In genomic region chr1:64006276-64007051, GRCh38 we compare ENCODE assay signal across 7 cellular contexts.
DNase-seq lines count a peak whose midpoint lies in the region; ATAC-seq and TF ChIP-seq lines count a peak whose summit lies in the region.

No MANE protein-coding gene starts in this region.

- ATAC-seq in esophagus mucosa (peak; percentile 81), psoas muscle (peak; percentile 75 to 84 (median 81))

- H3K9me3 ChIP-seq in psoas muscle, result no peaks in the 10 kb centered on the region

- no peak overlapping the region for H3K4me3 ChIP-seq in psoas muscle

- no peaks in the 10 kb centered on the region for H3K36me3 ChIP-seq in psoas muscle (ENCODE audit: insufficient read depth in 1 of 2, low read depth in 1 of 2)

- H3K4me1 ChIP-seq in psoas muscle, result no peaks in the 10 kb centered on the region

- no peaks in the 10 kb centered on the region for H3K27me3 ChIP-seq in psoas muscle (ENCODE audit: insufficient read depth in 3 of 3, low read length in 2 of 3)

- intact Hi-C loops in psoas muscle (cut with DNase I), result no loop called here

- in situ Hi-C loops in GM13976 (cut with MboI; ENCODE audit: low sequenced_read_pairs, unreplicated experiment), result no loop called here

- TF ChIP-seq CTCF in psoas muscle (IDR thresholded peaks at IDR 0.05), result no peak
- no peak for TF ChIP-seq CTCF in GM13976 (IDR thresholded peaks at IDR 0.05; ENCODE audit: borderline replicate concordance, control extremely low read depth, extremely low read depth, insufficient read depth, missing control alignments)

- DNase-seq in HCEC 1CT (peak; percentile 79), NCI-H510A treated with DMSO at 0.1 percent for 48 hours (lab: John Stamatoyannopoulos, UW) (peak; percentile 59), psoas muscle (no peak), GM13976 (ENCODE audit: low spot score) (no peak), dedifferentiated amniotic fluid mesenchymal stem cell (ENCODE audit: extremely low spot score) (no peak)
- no peak for DNase-seq in stimulated activated CD4-positive, alpha-beta T cell treated with anti-CD3 and anti-CD28 coated beads, Interleukin-4, amount 100 ng/mL, for 1 hour

- WGBS in psoas muscle, 3 donors, result 60 to 61% (median 61%) methylated on average over 8 of the region's 8 CpGs

- H3K27ac ChIP-seq in psoas muscle, result peak overlapping the region; percentile 10

Comparison
In these comparisons a context has a peak if more than half of its experiments do, and no peak if none do; other contexts are left out.
1. DNase-seq: peak in HCEC 1CT (single experiment) and NCI-H510A treated with DMSO at 0.1 percent for 48 hours (single experiment); none in psoas muscle (0 of 2), GM13976 (single experiment), dedifferentiated amniotic fluid mesenchymal stem cell (single experiment) and stimulated activated CD4-positive, alpha-beta T cell treated with anti-CD3 and anti-CD28 coated beads, Interleukin-4, amount 100 ng/mL, for 1 hour (single experiment).